8 cellular contexts compared by ENCODE assay signal in genomic region chr1:220272047-220272840, GRCh38. TPM values are rescaled to one million over a fixed set of nuclear protein-coding genes. Genes with fewer than 3 reads are reported as not detected.
DNase-seq lines count a peak whose midpoint lies in the region; ATAC-seq and TF ChIP-seq lines count a peak whose summit lies in the region.

RAB3GAP2 (minus strand) TSS chr1:220272453; CDS start chr1:220272337, 116 bp downstream.

- H3K27me3 ChIP-seq in CD4-positive, alpha-beta memory T cell (ENCODE audit: insufficient read depth, low read length) = no peaks in the 10 kb centered on the region
- no peaks in the 10 kb centered on the region for H3K27me3 ChIP-seq in lower lobe of right lung (ENCODE audit: low read depth)

- peak; percentile 95 for ATAC-seq in GM19455 (IDR thresholded peaks at IDR 0.05; ENCODE audit: unreplicated experiment)
- ATAC-seq in lower lobe of right lung = peak; percentile 99

- CTCF ChIA-PET in CD4-positive, alpha-beta memory T cell (lab: Charles Lee; ENCODE audit: partially characterized antibody) = interaction anchor here (0.6 to 1.2 kb wide), 4 partner anchors 9 to 461 kb away, joined by 3 to 4 read pairs (median 3); no protein-coding TSS in a partner anchor
- CTCF ChIA-PET in activated CD4-positive, alpha-beta memory T cell treated with anti-CD3 and anti-CD28 coated beads for 36 hours (lab: Charles Lee) = interaction anchor here (1.2 kb wide), 1 partner anchor 7 kb away, joined by 6 read pairs; no protein-coding TSS in a partner anchor

- no peaks in the 10 kb centered on the region for H3K9me3 ChIP-seq in CD4-positive, alpha-beta memory T cell (ENCODE audit: control insufficient read depth in 1 of 2, low read length in 2 of 2)
- no peaks in the 10 kb centered on the region for H3K9me3 ChIP-seq in lower lobe of right lung

- H3K4me3 ChIP-seq in CD4-positive, alpha-beta memory T cell (ENCODE audit: low read length in 2 of 2) = peak within 1 kb of the TSS; percentile 84 to 96
- peak within 1 kb of the TSS; percentile 93 for H3K4me3 ChIP-seq in lower lobe of right lung

- no peaks in the 10 kb centered on the region for H3K36me3 ChIP-seq in CD4-positive, alpha-beta memory T cell (ENCODE audit: insufficient read depth, low read length)
- peaks cover 4% of the 10 kb centered on the region for H3K36me3 ChIP-seq in lower lobe of right lung

- POLR2A ChIA-PET in CD4-positive, alpha-beta memory T cell (lab: Charles Lee; ENCODE audit: partially characterized antibody) = no interaction called here
- POLR2A ChIA-PET in activated CD4-positive, alpha-beta memory T cell treated with anti-CD3 and anti-CD28 coated beads for 36 hours (lab: Charles Lee) = interaction anchor here (0.9 to 1.0 kb wide), 2 partner anchors 31 to 53 kb away, joined by 3 to 4 read pairs; no protein-coding TSS in a partner anchor

- DNase-seq in CD4-positive, alpha-beta memory T cell = peak; percentile 97 to 98 (median 97)
- DNase-seq in HK-2 (ENCODE audit: unreplicated experiment) (peak; percentile 99), NCI-H82 treated with DMSO at 0.1 percent for 48 hours (lab: John Stamatoyannopoulos, UW; ENCODE audit: unreplicated experiment) (peak; percentile 98), lower lobe of right lung (peak; percentile 97)
- peak; percentile 97 for DNase-seq in activated CD4-positive, alpha-beta memory T cell treated with anti-CD3 and anti-CD28 coated beads for 36 hours
- DNase-seq in effector CD4-positive, alpha-beta T cell = peak; percentile 96
- peak; percentile 92 to 96 (median 95) for DNase-seq in stimulated activated CD4-positive, alpha-beta T cell treated with anti-CD3 and anti-CD28 coated beads, TNF-alpha, amount 100 ng/mL, for 24 hours (ENCODE audit: low read depth in 3 of 3)

- H3K4me1 Mint-ChIP-seq in CD4-positive, alpha-beta memory T cell = peaks cover 11 to 15% (median 13%) of the 10 kb centered on the region in 4 donors
- peaks cover 17% of the 10 kb centered on the region for H3K4me1 Mint-ChIP-seq in activated CD4-positive, alpha-beta memory T cell treated with anti-CD3 and anti-CD28 coated beads for 36 hours (ENCODE audit: low read depth)

- TF ChIP-seq CTCF in lower lobe of right lung (IDR thresholded peaks at IDR 0.05) = no peak

- intact Hi-C loops in CD4-positive, alpha-beta memory T cell (cut with micrococcal nuclease) = loop anchor here (1.0 to 10.0 kb wide), 4 partner anchors 178 to 1987 kb away; partner anchors contain the start of genes BPNT1, EPRS1, IARS2 and RRP15
- intact Hi-C loops in activated CD4-positive, alpha-beta memory T cell treated with anti-CD3 and anti-CD28 coated beads for 36 hours (cut with micrococcal nuclease) = loop anchor here (1.0 to 10.0 kb wide), 6 partner anchors 31 to 1987 kb away; partner anchors contain the start of genes BPNT1, C1orf115, EPRS1 and RRP15
- intact Hi-C loops in lower lobe of right lung (cut with DNase I) = no loop called here

- peak within 1 kb of the TSS; percentile 95 for H3K27ac ChIP-seq in CD4-positive, alpha-beta memory T cell (ENCODE audit: low read depth, low read length)
- peak within 1 kb of the TSS; percentile 92 for H3K27ac ChIP-seq in lower lobe of right lung

- H3K4me1 ChIP-seq in CD4-positive, alpha-beta memory T cell (ENCODE audit: insufficient read depth, low read length) = peaks cover 38% of the 10 kb centered on the region
- peaks cover 30% of the 10 kb centered on the region for H3K4me1 ChIP-seq in lower lobe of right lung

- H3K4me3 Mint-ChIP-seq in CD4-positive, alpha-beta memory T cell = no peak within 1 kb of the TSS
- H3K4me3 Mint-ChIP-seq in activated CD4-positive, alpha-beta memory T cell treated with anti-CD3 and anti-CD28 coated beads for 36 hours = no peak within 1 kb of the TSS

- H3K27ac Mint-ChIP-seq in CD4-positive, alpha-beta memory T cell = no peak within 1 kb of the TSS
- peak within 1 kb of the TSS; percentile 86 for H3K27ac Mint-ChIP-seq in activated CD4-positive, alpha-beta memory T cell treated with anti-CD3 and anti-CD28 coated beads for 36 hours

- H3K27me3 Mint-ChIP-seq in CD4-positive, alpha-beta memory T cell = peaks cover 3 to 6% of the 10 kb centered on the region in 2 donors
- H3K27me3 Mint-ChIP-seq in activated CD4-positive, alpha-beta memory T cell treated with anti-CD3 and anti-CD28 coated beads for 36 hours = peaks cover 3% of the 10 kb centered on the region

- H3K9me3 Mint-ChIP-seq in CD4-positive, alpha-beta memory T cell = no peaks in the 10 kb centered on the region
- no peaks in the 10 kb centered on the region for H3K9me3 Mint-ChIP-seq in activated CD4-positive, alpha-beta memory T cell treated with anti-CD3 and anti-CD28 coated beads for 36 hours

- peaks cover 14 to 24% of the 10 kb centered on the region in 2 donors for H3K36me3 Mint-ChIP-seq in CD4-positive, alpha-beta memory T cell
- peaks cover 14% of the 10 kb centered on the region for H3K36me3 Mint-ChIP-seq in activated CD4-positive, alpha-beta memory T cell treated with anti-CD3 and anti-CD28 coated beads for 36 hours

RNA-seq across cellular contexts. Expression of gene RAB3GAP2, which starts in this region (rescaled TPM):
- 10 to 100 TPM; 44.4 to 44.9 TPM for total RNA-seq in CD4-positive, alpha-beta memory T cell
- polyA plus RNA-seq in CD4-positive, alpha-beta memory T cell = 10 to 100 TPM; 24.1 to 31.2 TPM
- 10 to 100 TPM; 46.1 to 46.5 TPM for total RNA-seq in activated CD4-positive, alpha-beta memory T cell treated with anti-CD3 and anti-CD28 coated beads for 36 hours
- 36.1 TPM for total RNA-seq in lower lobe of right lung

Comparison
In these comparisons a context has a peak if more than half of its experiments do, and no peak if none do; other contexts are left out.
1. Peak in every context shown above with its lines: DNase-seq, ATAC-seq, H3K4me3 ChIP-seq and H3K27ac ChIP-seq.